Comparison of ENCODE assay signal across 2 cellular contexts in genomic region chr19:1922803-1923202, GRCh38.
TF ChIP-seq lines count a peak whose summit lies in the region.

No MANE protein-coding gene starts in this region.

TF ChIP-seq in GM12891, 5 proteins besides CTCF, POLR2A, EP300 and RAD21:
- TF ChIP-seq TAF1 (IDR thresholded peaks at IDR 0.05; ENCODE audit: low read depth, low read length) (no peak), PAX5 (IDR thresholded peaks at IDR 0.05; ENCODE audit: insufficient read depth, low read length, severe bottlenecking) (no peak), POU2F2 (IDR thresholded peaks at IDR 0.05; ENCODE audit: low read depth, low read length) (no peak), POLR2AphosphoS5 (IDR thresholded peaks at IDR 0.05; ENCODE audit: low read depth, low read length) (no peak), SPI1 (IDR thresholded peaks at IDR 0.05; ENCODE audit: low read depth, low read length) (no peak)

TF ChIP-seq in H1, 55 proteins besides CTCF, POLR2A, EP300 and RAD21:
- TF ChIP-seq KDM1A (IDR thresholded peaks at IDR 0.05; ENCODE audit: borderline replicate concordance, low read length) = peak; percentile 74; the same call in 1 of the 2 replicates
- no peak for TF ChIP-seq KDM5A (IDR thresholded peaks at IDR 0.05; ENCODE audit: low read length)
